Comparison of ENCODE assay signal across 16 cellular contexts in the genomic region with DNA sequence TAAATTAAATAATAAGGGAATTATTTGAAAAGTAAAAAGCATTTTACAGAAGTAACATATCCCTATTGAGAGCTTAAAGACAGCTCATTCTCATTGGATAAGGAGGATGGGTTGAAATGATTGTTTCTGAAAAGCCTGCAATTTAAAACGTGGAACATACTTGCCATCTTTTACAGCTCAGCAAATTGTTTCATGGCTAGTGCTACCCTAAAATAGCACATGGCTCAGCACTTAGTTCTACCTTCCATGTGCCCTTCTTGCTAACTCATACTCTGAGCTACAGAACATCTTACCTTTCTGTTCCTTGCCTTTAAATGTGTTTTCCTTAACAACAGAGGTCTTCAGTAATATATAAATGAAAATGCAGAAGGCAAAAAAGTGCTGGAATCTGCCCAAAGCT. TPM values are rescaled to one million over a fixed set of nuclear protein-coding genes. Genes with fewer than 3 reads are reported as not detected.
"Had no signal": no experiment of that assay in that cellular context is flagged by ENCODE, and none has a peak within 500 bp of the region (broad histone marks: within the 10 kb centered on the region; RNA-seq: fewer than 3 reads in every experiment).

No MANE protein-coding gene starts in this region.

- DNase-seq: effector CD4-positive, alpha-beta T cell; endodermal cell; erythroblast; foreskin keratinocyte; head of caudate nucleus; hippocampal formation; left colon; mucosa of descending colon; naive thymus-derived CD8-positive, alpha-beta T cell; stimulated activated CD4-positive, alpha-beta T cell treated with anti-CD3 and anti-CD28 coated beads, Interleukin-2, amount 100 ng/mL, for 48 hours; stimulated activated naive CD4-positive, alpha-beta T cell treated with Interleukin-2 at 50 U/mL for 16 hours; trophoblast cell had no signal

- ATAC-seq: foreskin keratinocyte; left colon; mucosa of descending colon; naive thymus-derived CD8-positive, alpha-beta T cell had no signal

- H3K4me3 ChIP-seq: coronary artery, mucosa of descending colon, smooth muscle cell had no signal

- H3K27ac ChIP-seq: coronary artery, neutrophil had no signal

- H3K27me3 ChIP-seq: foreskin keratinocyte had no signal

- H3K9me3 ChIP-seq: mucosa of descending colon, neutrophil had no signal

- FAIRE-seq: endothelial cell of umbilical vein had no signal

RNA-seq across cellular contexts. Expression of a gene that starts 8.6 kb away (rescaled TPM):
- total RNA-seq: naive thymus-derived CD8-positive, alpha-beta T cell had no signal
- polyA plus RNA-seq: naive thymus-derived CD8-positive, alpha-beta T cell had no signal
